Comparison of ENCODE assay signal across 13 cellular contexts in the genomic region with DNA sequence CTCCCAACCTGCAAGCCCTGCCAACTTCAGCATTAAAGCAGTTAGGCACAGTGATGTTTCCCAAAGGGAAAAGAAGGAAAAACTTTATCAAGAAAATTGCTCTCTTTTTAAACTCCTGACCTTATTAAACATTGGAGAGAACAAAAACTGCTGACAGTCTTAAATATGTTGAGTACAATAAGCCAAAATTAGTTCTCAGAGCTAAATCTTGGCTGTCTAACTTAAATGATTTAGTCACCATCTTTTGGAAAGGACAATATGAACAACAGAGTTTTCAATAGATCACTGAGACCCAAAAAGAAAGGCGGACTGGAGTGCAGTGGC.
DNase-seq lines count a peak whose midpoint lies in the region; ATAC-seq, FAIRE-seq and TF ChIP-seq lines count a peak whose summit lies in the region.
"Had no signal": no experiment of that assay in that cellular context is flagged by ENCODE, and none has a peak within 500 bp of the region (broad histone marks: within the 10 kb centered on the region; RNA-seq: fewer than 3 reads in every experiment).

No MANE protein-coding gene starts in this region.

- TF ChIP-seq RAD21 in A549 (conservative IDR thresholded peaks at IDR 0.05 in 1 of 2, IDR thresholded peaks at IDR 0.05 in 1 of 2), result no peak

- no peak for ATAC-seq in A549
- ATAC-seq in naive thymus-derived CD4-positive, alpha-beta T cell, result no peak

- H3K9me3 ChIP-seq in A549, result no peaks in the 10 kb centered on the region
- H3K9me3 ChIP-seq in BLaER1, result 0 out of 2 replicates have a peak, but pooled peaks cover 4% of the 10 kb centered on the region
- peaks cover 0 to 4% (median 0%) of the 10 kb centered on the region in 3 experiments for H3K9me3 ChIP-seq in naive thymus-derived CD4-positive, alpha-beta T cell (ENCODE audit: control insufficient read depth in 2 of 3, low read length in 3 of 3)
- H3K9me3 ChIP-seq: tibial artery had no signal

- H3K4me1 ChIP-seq in A549 (no peaks in the 10 kb centered on the region), BLaER1 (peaks cover 10% of the 10 kb centered on the region)
- H3K4me1 ChIP-seq in naive thymus-derived CD4-positive, alpha-beta T cell (ENCODE audit: control insufficient read depth in 2 of 2, insufficient read depth in 2 of 2, low read length in 2 of 2), result peaks cover 18 to 22% of the 10 kb centered on the region in 2 donors

- POLR2A ChIA-PET in A549 (lab: Yijun Ruan, JAX), result no interaction called here
- POLR2A ChIA-PET in naive thymus-derived CD4-positive, alpha-beta T cell (lab: Charles Lee), result interaction anchor here (2.2 kb wide), 1 partner anchor 37 kb away, joined by 9 read pairs; no protein-coding TSS in a partner anchor

- TF ChIP-seq POLR2A in A549 (IDR thresholded peaks at IDR 0.05; ENCODE audit: low read length), result no peak

- DNase-seq in A549 (ENCODE audit: low read depth in 1 of 2, low spot score in 1 of 2) (no peak), NCI-H2171 treated with DMSO at 0.1 percent for 48 hours (lab: John Stamatoyannopoulos, UW) (no peak), caudate nucleus (lab: John Stamatoyannopoulos, UW) (no peak), GM03348 (ENCODE audit: low spot score) (no peak), HK-2 (ENCODE audit: unreplicated experiment) (no peak)
- no peak for DNase-seq in activated T-helper 2 cell treated with anti-CD3 and anti-CD28 coated beads, Interferon-gamma antibody, Interleukin-2, Interleukin-4, amounts not matched to agents 10 μg/mL and 5 μg/mL and 100 μg/mL, durations not matched to agents 14 hours and 24 hours and 36 hours (ENCODE audit: low spot score)
- no peak for DNase-seq in naive thymus-derived CD4-positive, alpha-beta T cell
- DNase-seq: activated T-cell treated with anti-CD3 and anti-CD28 coated beads, Interleukin-2, amount 50 U/mL, for 1 hour; NCI-H146; tibial artery had no signal

- TF ChIP-seq CTCF in A549 (IDR thresholded peaks at IDR 0.05), result no peak

- peaks cover 21% of the 10 kb centered on the region for H3K9me3 Mint-ChIP-seq in activated T-helper 2 cell treated with anti-CD3 and anti-CD28 coated beads, Interferon-gamma antibody, Interleukin-2, Interleukin-4, amounts not matched to agents 10 μg/mL and 5 μg/mL and 100 μg/mL, durations not matched to agents 14 hours and 24 hours and 36 hours
- H3K9me3 Mint-ChIP-seq in naive thymus-derived CD4-positive, alpha-beta T cell, result peaks cover 0 to 8% (median 0%) of the 10 kb centered on the region in 11 donors

- H3K4me3 ChIP-seq in A549 (no peak overlapping the region), BLaER1 (no peak overlapping the region)
- H3K4me3 ChIP-seq in naive thymus-derived CD4-positive, alpha-beta T cell (ENCODE audit: low read length), result peak overlapping the region; percentile 1
- H3K4me3 ChIP-seq: tibial artery had no signal

- peaks cover 26% of the 10 kb centered on the region for H3K4me1 Mint-ChIP-seq in activated T-helper 2 cell treated with anti-CD3 and anti-CD28 coated beads, Interferon-gamma antibody, Interleukin-2, Interleukin-4, amounts not matched to agents 10 μg/mL and 5 μg/mL and 100 μg/mL, durations not matched to agents 14 hours and 24 hours and 36 hours (ENCODE audit: low read depth)
- peaks cover 15 to 47% (median 37%) of the 10 kb centered on the region in 7 donors for H3K4me1 Mint-ChIP-seq in naive thymus-derived CD4-positive, alpha-beta T cell

- peaks cover 33% of the 10 kb centered on the region for H3K36me3 Mint-ChIP-seq in activated T-helper 2 cell treated with anti-CD3 and anti-CD28 coated beads, Interferon-gamma antibody, Interleukin-2, Interleukin-4, amounts not matched to agents 10 μg/mL and 5 μg/mL and 100 μg/mL, durations not matched to agents 14 hours and 24 hours and 36 hours (ENCODE audit: low read depth)
- peaks cover 0 to 15% (median 0%) of the 10 kb centered on the region in 5 donors for H3K36me3 Mint-ChIP-seq in naive thymus-derived CD4-positive, alpha-beta T cell
- H3K36me3 Mint-ChIP-seq: WTC11 had no signal

- TF ChIP-seq EP300 in A549 (IDR thresholded peaks at IDR 0.05), result no peak

- FAIRE-seq in A549 (lab: Jason Lieb, UNC), result peak; percentile 28

- H3K27me3 ChIP-seq in BLaER1, result no peaks in the 10 kb centered on the region
- H3K27me3 ChIP-seq in naive thymus-derived CD4-positive, alpha-beta T cell (ENCODE audit: control insufficient read depth in 2 of 2, insufficient read depth in 2 of 2, low read length in 2 of 2), result no peaks in the 10 kb centered on the region
- H3K27me3 ChIP-seq: tibial artery had no signal

- H4K20me1 ChIP-seq in BLaER1, result no peaks in the 10 kb centered on the region

- WGBS in A549 (ENCODE audit: missing lambda C conversion rate), result 86% methylated on average over 1 of the region's 1 CpG

- H3K27ac ChIP-seq in A549 (no peak overlapping the region), BLaER1 (peak overlapping the region; percentile 33; the same call in 1 of the 2 replicates), caudate nucleus (ENCODE audit: low read depth, low read length) (no peak overlapping the region)
- H3K27ac ChIP-seq in naive thymus-derived CD4-positive, alpha-beta T cell (ENCODE audit: low read depth, low read length), result no peak overlapping the region
- H3K27ac ChIP-seq: C4-2B had no signal

- intact Hi-C loops in activated T-helper 2 cell treated with anti-CD3 and anti-CD28 coated beads, Interferon-gamma antibody, Interleukin-2, Interleukin-4, amounts not matched to agents 10 μg/mL and 5 μg/mL and 100 μg/mL, durations not matched to agents 14 hours and 24 hours and 36 hours (cut with micrococcal nuclease), result no loop called here
- intact Hi-C loops in naive thymus-derived CD4-positive, alpha-beta T cell (cut with micrococcal nuclease), result loop anchor here (1.0 to 5.0 kb wide), 5 partner anchors 37 to 1139 kb away; partner anchors contain the start of genes DUSP6 (in 2 of the 2), CEP290 (in 1 of the 2) and TMTC3 (in 1 of the 2)

- no peaks in the 10 kb centered on the region for H3K36me3 ChIP-seq in BLaER1
- H3K36me3 ChIP-seq in naive thymus-derived CD4-positive, alpha-beta T cell (ENCODE audit: control insufficient read depth in 2 of 3, insufficient read depth in 3 of 3, low read length in 3 of 3), result no peaks in the 10 kb centered on the region
- H3K36me3 ChIP-seq: tibial artery had no signal

- H3K4me2 ChIP-seq in A549 (no peak overlapping the region), BLaER1 (peak overlapping the region; percentile 43)

- CTCF ChIA-PET in A549 (lab: Yijun Ruan, JAX), result interaction anchor here (1.1 to 1.6 kb wide), 2 partner anchors 13 to 34 kb away, joined by 3 read pairs; no protein-coding TSS in a partner anchor
- CTCF ChIA-PET in naive thymus-derived CD4-positive, alpha-beta T cell (lab: Charles Lee), result no interaction called here

- no peaks in the 10 kb centered on the region for H3K27me3 Mint-ChIP-seq in activated T-helper 2 cell treated with anti-CD3 and anti-CD28 coated beads, Interferon-gamma antibody, Interleukin-2, Interleukin-4, amounts not matched to agents 10 μg/mL and 5 μg/mL and 100 μg/mL, durations not matched to agents 14 hours and 24 hours and 36 hours (ENCODE audit: low read depth)
- H3K27me3 Mint-ChIP-seq in naive thymus-derived CD4-positive, alpha-beta T cell, result no peaks in the 10 kb centered on the region

- no peak overlapping the region for H3K9ac ChIP-seq in BLaER1

- H3K4me3 Mint-ChIP-seq in activated T-helper 2 cell treated with anti-CD3 and anti-CD28 coated beads, Interferon-gamma antibody, Interleukin-2, Interleukin-4, amounts not matched to agents 10 μg/mL and 5 μg/mL and 100 μg/mL, durations not matched to agents 14 hours and 24 hours and 36 hours (ENCODE audit: low read depth), result no peak overlapping the region
- H3K4me3 Mint-ChIP-seq in naive thymus-derived CD4-positive, alpha-beta T cell, result peak overlapping the region in 5 of 10 donors; percentile 35 to 80 (median 65)
- H3K4me3 Mint-ChIP-seq: WTC11 had no signal

- H3K27ac Mint-ChIP-seq in activated T-helper 2 cell treated with anti-CD3 and anti-CD28 coated beads, Interferon-gamma antibody, Interleukin-2, Interleukin-4, amounts not matched to agents 10 μg/mL and 5 μg/mL and 100 μg/mL, durations not matched to agents 14 hours and 24 hours and 36 hours, result peak overlapping the region; percentile 79
- H3K27ac Mint-ChIP-seq in naive thymus-derived CD4-positive, alpha-beta T cell, result peak overlapping the region in 6 of 9 donors; percentile 52 to 89 (median 70)
- H3K27ac Mint-ChIP-seq: WTC11 had no signal

TF ChIP-seq in A549, 52 proteins besides CTCF, POLR2A, EP300 and RAD21:
- TF ChIP-seq MAFK (IDR thresholded peaks at IDR 0.05; ENCODE audit: partially characterized antibody) (peak; percentile 37), ATOH8 (CRISPR knock-in tag; IDR thresholded peaks at IDR 0.05; ENCODE audit: low read depth) (no peak)
